Comparison of ENCODE assay signal across 14 cellular contexts in the genomic region with DNA sequence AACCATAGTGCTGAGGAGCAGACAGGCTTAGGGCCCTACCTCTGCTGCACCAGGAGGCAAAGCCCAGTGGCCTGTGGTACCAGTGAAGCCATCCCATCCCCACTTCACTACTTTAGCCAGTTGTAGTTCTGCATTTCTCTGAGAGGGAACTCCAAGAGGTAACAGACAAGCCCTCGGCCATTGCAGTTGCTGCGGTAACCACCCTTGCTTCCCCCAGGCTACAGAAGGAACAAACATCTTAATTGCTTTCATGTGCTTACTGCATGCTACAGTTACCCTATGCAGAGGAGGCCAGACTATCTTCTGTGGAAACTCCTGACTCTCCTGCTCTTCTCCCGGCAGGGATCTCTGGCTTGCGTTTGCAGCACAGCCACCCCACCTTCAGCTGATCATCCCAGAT.
A peak's percentile ranks its signal among the peaks of the same experiment; 100 is the strongest.
DNase-seq lines count a peak whose midpoint lies in the region; ATAC-seq lines count a peak whose summit lies in the region.
"Had no signal": no experiment of that assay in that cellular context is flagged by ENCODE, and none has a peak within 500 bp of the region (broad histone marks: within the 10 kb centered on the region; RNA-seq: fewer than 3 reads in every experiment).

No MANE protein-coding gene starts in this region.

- DNase-seq in EH (ENCODE audit: low read depth) (peak; percentile 8), RPMI7951 (ENCODE audit: low read depth) (peak; percentile 43), fibroblast of peridontal ligament (ENCODE audit: extremely low read depth) (peak; percentile 1), DMS 273 (lab: John Stamatoyannopoulos, UW; ENCODE audit: unreplicated experiment) (no peak)
- DNase-seq: CD4-positive, CD25-positive, alpha-beta regulatory T cell; DMS 273 treated with DMSO at 0.1 percent for 48 hours; GDM1; H7; IMR-90; KG1 had no signal

- ATAC-seq in GM21526 (IDR thresholded peaks at IDR 0.05; ENCODE audit: low FRiP score, unreplicated experiment) (no peak), GM19023 (IDR thresholded peaks at IDR 0.05; ENCODE audit: unreplicated experiment) (no peak), HG02610 (IDR thresholded peaks at IDR 0.05; ENCODE audit: unreplicated experiment) (no peak)
- ATAC-seq: GM23338 had no signal
